ENCODE assay signal across 8 cellular contexts in genomic region chr7:73521636-73522080, GRCh38. TPM values are rescaled to one million over a fixed set of nuclear protein-coding genes. Genes with fewer than 3 reads are reported as not detected.
DNase-seq lines count a peak whose midpoint lies in the region; ATAC-seq and TF ChIP-seq lines count a peak whose summit lies in the region.

No MANE protein-coding gene starts in this region.

- no peak for TF ChIP-seq RAD21 in liver (IDR thresholded peaks at IDR 0.05)

- H3K36me3 ChIP-seq in CD8-positive, alpha-beta T cell (ENCODE audit: insufficient read depth, low read length), result peaks cover 6% of the 10 kb centered on the region
- H3K36me3 ChIP-seq in OCI-LY3 (replicated peaks; ENCODE audit: low read depth, low read length) (peaks cover 28% of the 10 kb centered on the region), liver (ENCODE audit: control insufficient read depth in 4 of 4, insufficient read depth in 3 of 4, low read depth in 1 of 4, low read length in 3 of 4) (peaks cover 0 to 1% (median 0%) of the 10 kb centered on the region in 4 donors)

- TF ChIP-seq CTCF in CD8-positive, alpha-beta T cell (IDR thresholded peaks at IDR 0.05), result no peak
- TF ChIP-seq CTCF in OCI-LY3 (IDR thresholded peaks at IDR 0.05; ENCODE audit: low read depth, low read length) (no peak), chondrocyte (IDR thresholded peaks at IDR 0.05) (peak; percentile 17), liver (IDR thresholded peaks at IDR 0.05; ENCODE audit: low read depth, low read length, missing input control) (no peak)

- peak overlapping the region; percentile 92 for H3K4me3 Mint-ChIP-seq in CD8-positive, alpha-beta T cell
- H3K4me3 Mint-ChIP-seq in chondrocyte (ENCODE audit: unreplicated experiment), result peak overlapping the region; percentile 64
- peak overlapping the region; percentile 91 to 98 for H3K4me3 Mint-ChIP-seq in stimulated activated naive CD8-positive, alpha-beta T cell treated with anti-CD3 and anti-CD28 coated beads, Interleukin-15, amount 100 ng/mL, for 72 hours

- peaks cover 32% of the 10 kb centered on the region for H4K20me1 ChIP-seq in OCI-LY3 (ENCODE audit: insufficient read depth, low read length)

- peaks cover 35% of the 10 kb centered on the region for H3K36me3 Mint-ChIP-seq in CD8-positive, alpha-beta T cell
- H3K36me3 Mint-ChIP-seq in chondrocyte (ENCODE audit: low read depth), result peaks cover 5% of the 10 kb centered on the region

- H3K4me2 ChIP-seq in OCI-LY3 (ENCODE audit: low read length), result peak overlapping the region; percentile 96

- H3K4me1 ChIP-seq in CD8-positive, alpha-beta T cell (ENCODE audit: insufficient read depth, low read length), result peaks cover 53% of the 10 kb centered on the region
- H3K4me1 ChIP-seq in OCI-LY3 (ENCODE audit: low read length) (peaks cover 37% of the 10 kb centered on the region), liver (ENCODE audit: control insufficient read depth in 4 of 4, insufficient read depth in 4 of 4, low read length in 3 of 4) (peaks cover 6 to 32% (median 20%) of the 10 kb centered on the region in 4 donors)

- POLR2A ChIA-PET in CD8-positive, alpha-beta T cell (lab: Charles Lee), result interaction anchor here (0.8 to 4.3 kb wide), 14 partner anchors 10 to 66 kb away, joined by 3 to 50 read pairs (median 4); partner anchors contain the start of genes BCL7B and TBL2

- peak overlapping the region; percentile 94 for H3K9ac ChIP-seq in OCI-LY3 (ENCODE audit: low read length)
- H3K9ac ChIP-seq in liver (ENCODE audit: low read depth in 1 of 2, low read length in 2 of 2), result peak overlapping the region in 1 of 2 donors; percentile 68

- peaks cover 63% of the 10 kb centered on the region for H3K4me1 Mint-ChIP-seq in CD8-positive, alpha-beta T cell (ENCODE audit: low read depth)
- peaks cover 47% of the 10 kb centered on the region for H3K4me1 Mint-ChIP-seq in chondrocyte (ENCODE audit: low read depth)
- H3K4me1 Mint-ChIP-seq in stimulated activated naive CD8-positive, alpha-beta T cell treated with anti-CD3 and anti-CD28 coated beads, Interleukin-15, amount 100 ng/mL, for 72 hours, result peaks cover 70% of the 10 kb centered on the region

- H2AFZ ChIP-seq in OCI-LY3 (ENCODE audit: low read depth, low read length), result no peak overlapping the region; the same call in 1 of the 2 replicates

- intact Hi-C loops in CD8-positive, alpha-beta T cell (cut with DNase I, micrococcal nuclease), result loop anchor here (1.0 to 5.0 kb wide), 11 partner anchors 36 to 693 kb away; partner anchors contain the start of genes BCL7B (in 2 of the 2), BUD23 (in 2 of the 2), DNAJC30 (in 2 of the 2) and TBL2 (in 2 of the 2)

- H3K9me3 ChIP-seq in CD8-positive, alpha-beta T cell (ENCODE audit: low read length), result no peaks in the 10 kb centered on the region
- no peaks in the 10 kb centered on the region for H3K9me3 ChIP-seq in OCI-LY3 (ENCODE audit: insufficient read depth, low read length)
- no peaks in the 10 kb centered on the region for H3K9me3 ChIP-seq in liver (ENCODE audit: control insufficient read depth in 4 of 4, low read length in 3 of 4)

- H3K27me3 ChIP-seq in CD8-positive, alpha-beta T cell (ENCODE audit: insufficient read depth, low read length), result no peaks in the 10 kb centered on the region
- no peaks in the 10 kb centered on the region for H3K27me3 ChIP-seq in OCI-LY3 (ENCODE audit: low read depth, low read length)
- no peaks in the 10 kb centered on the region for H3K27me3 ChIP-seq in liver (ENCODE audit: control insufficient read depth in 4 of 4, insufficient read depth in 4 of 4, low read length in 3 of 4)

- peak in 1 of 7 experiments; percentile 22 for DNase-seq in CD8-positive, alpha-beta T cell
- peak; percentile 80 for DNase-seq in chondrocyte (ENCODE audit: low spot score)
- no peak for DNase-seq in stimulated activated naive CD8-positive, alpha-beta T cell treated with anti-CD3 and anti-CD28 coated beads, Interleukin-15, amount 100 ng/mL, for 72 hours
- DNase-seq in central memory CD4-positive, alpha-beta T cell, result no peak

- peak overlapping the region; percentile 92 for H3K27ac ChIP-seq in CD8-positive, alpha-beta T cell (ENCODE audit: low read depth, low read length)
- H3K27ac ChIP-seq in OCI-LY3 (ENCODE audit: low read length) (peak overlapping the region; percentile 80), liver (ENCODE audit: low read depth in 1 of 2, low read length in 2 of 2) (peak overlapping the region; percentile 75 to 95)

- CTCF ChIA-PET in CD8-positive, alpha-beta T cell (lab: Charles Lee), result interaction anchor here (1.1 to 1.8 kb wide), 2 partner anchors 70 to 85 kb away, joined by 3 to 4 read pairs; no protein-coding TSS in a partner anchor

- H3K4me3 ChIP-seq in CD8-positive, alpha-beta T cell (ENCODE audit: low read depth, low read length), result peak overlapping the region; percentile 87
- H3K4me3 ChIP-seq in OCI-LY3 (ENCODE audit: low read length) (peak overlapping the region; percentile 90), liver (ENCODE audit: low read depth in 1 of 3, low read length in 3 of 3) (peak overlapping the region; percentile 64 to 100 (median 69))

- under 1% methylated on average over 55 of the region's 55 CpGs for WGBS in liver

- H3K27ac Mint-ChIP-seq in CD8-positive, alpha-beta T cell, result peak overlapping the region; percentile 96
- H3K27ac Mint-ChIP-seq in chondrocyte (ENCODE audit: unreplicated experiment), result peak overlapping the region; percentile 47
- peak overlapping the region; percentile 99 to 100 for H3K27ac Mint-ChIP-seq in stimulated activated naive CD8-positive, alpha-beta T cell treated with anti-CD3 and anti-CD28 coated beads, Interleukin-15, amount 100 ng/mL, for 72 hours

- peaks cover 58% of the 10 kb centered on the region for H3K79me2 ChIP-seq in OCI-LY3 (ENCODE audit: low read length)

- H3K27me3 Mint-ChIP-seq in CD8-positive, alpha-beta T cell (ENCODE audit: low read depth), result no peaks in the 10 kb centered on the region
- H3K27me3 Mint-ChIP-seq in chondrocyte (ENCODE audit: low read depth), result no peaks in the 10 kb centered on the region
- no peaks in the 10 kb centered on the region for H3K27me3 Mint-ChIP-seq in stimulated activated naive CD8-positive, alpha-beta T cell treated with anti-CD3 and anti-CD28 coated beads, Interleukin-15, amount 100 ng/mL, for 72 hours

- peak; percentile 32 for ATAC-seq in CD8-positive, alpha-beta T cell
- peak; percentile 42 for ATAC-seq in GM18867 (IDR thresholded peaks at IDR 0.05; ENCODE audit: unreplicated experiment)
- ATAC-seq in HG03025 (IDR thresholded peaks at IDR 0.05; ENCODE audit: low FRiP score, unreplicated experiment), result peak; percentile 36
- peak; percentile 63 for ATAC-seq in stimulated activated naive CD8-positive, alpha-beta T cell treated with anti-CD3 and anti-CD28 coated beads, Interleukin-15, amount 100 ng/mL, for 72 hours

- no peaks in the 10 kb centered on the region for H3K9me3 Mint-ChIP-seq in CD8-positive, alpha-beta T cell
- H3K9me3 Mint-ChIP-seq in chondrocyte (ENCODE audit: low read depth), result no peaks in the 10 kb centered on the region
- H3K9me3 Mint-ChIP-seq in stimulated activated naive CD8-positive, alpha-beta T cell treated with anti-CD3 and anti-CD28 coated beads, Interleukin-15, amount 100 ng/mL, for 72 hours, result no peaks in the 10 kb centered on the region

TF ChIP-seq in liver, 16 proteins besides CTCF, POLR2A, EP300 and RAD21 (continues in another document):
- TF ChIP-seq EGR1 (IDR thresholded peaks at IDR 0.05; ENCODE audit: low read depth in 2 of 2) (no peak), GABPA (IDR thresholded peaks at IDR 0.05 in 1 of 2, conservative IDR thresholded peaks at IDR 0.05 in 1 of 2) (no peak), JUND (IDR thresholded peaks at IDR 0.05) (no peak), ATF3 (IDR thresholded peaks at IDR 0.05) (no peak), SP1 (IDR thresholded peaks at IDR 0.05) (no peak), HNF4A (conservative IDR thresholded peaks at IDR 0.05) (no peak), NR2F2 (IDR thresholded peaks at IDR 0.05) (no peak), FOXA1 (IDR thresholded peaks at IDR 0.05) (no peak), YY1 (IDR thresholded peaks at IDR 0.05) (no peak), HNF4G (IDR thresholded peaks at IDR 0.05) (no peak), RXRA (IDR thresholded peaks at IDR 0.05) (no peak)
- TF ChIP-seq, protein P1, sequence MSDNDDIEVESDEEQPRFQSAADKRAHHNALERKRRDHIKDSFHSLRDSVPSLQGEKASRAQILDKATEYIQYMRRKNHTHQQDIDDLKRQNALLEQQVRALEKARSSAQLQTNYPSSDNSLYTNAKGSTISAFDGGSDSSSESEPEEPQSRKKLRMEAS (IDR thresholded peaks at IDR 0.05), result no peak
- TF ChIP-seq, protein P2, sequence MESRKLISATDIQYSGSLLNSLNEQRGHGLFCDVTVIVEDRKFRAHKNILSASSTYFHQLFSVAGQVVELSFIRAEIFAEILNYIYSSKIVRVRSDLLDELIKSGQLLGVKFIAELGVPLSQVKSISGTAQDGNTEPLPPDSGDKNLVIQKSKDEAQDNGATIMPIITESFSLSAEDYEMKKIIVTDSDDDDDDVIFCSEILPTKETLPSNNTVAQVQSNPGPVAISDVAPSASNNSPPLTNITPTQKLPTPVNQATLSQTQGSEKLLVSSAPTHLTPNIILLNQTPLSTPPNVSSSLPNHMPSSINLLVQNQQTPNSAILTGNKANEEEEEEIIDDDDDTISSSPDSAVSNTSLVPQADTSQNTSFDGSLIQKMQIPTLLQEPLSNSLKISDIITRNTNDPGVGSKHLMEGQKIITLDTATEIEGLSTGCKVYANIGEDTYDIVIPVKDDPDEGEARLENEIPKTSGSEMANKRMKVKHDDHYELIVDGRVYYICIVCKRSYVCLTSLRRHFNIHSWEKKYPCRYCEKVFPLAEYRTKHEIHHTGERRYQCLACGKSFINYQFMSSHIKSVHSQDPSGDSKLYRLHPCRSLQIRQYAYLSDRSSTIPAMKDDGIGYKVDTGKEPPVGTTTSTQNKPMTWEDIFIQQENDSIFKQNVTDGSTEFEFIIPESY (IDR thresholded peaks at IDR 0.05), result no peak

RNA-seq across cellular contexts. Expression of gene BAZ1B, which starts 0.4 kb away (rescaled TPM):
- 10 to 100 TPM; 32.2 to 37.2 TPM for total RNA-seq in CD8-positive, alpha-beta T cell
- total RNA-seq in chondrocyte (64.9 to 74.9 TPM (median 65.5 TPM) in 3 replicates), liver (10 to 100 TPM; 30.7 to 31.3 TPM)
- 10 to 100 TPM in 1 of 2 donors, 1 to 10 TPM in 1; 8.6 to 12.3 TPM for polyA plus RNA-seq in liver

RNA-seq across cellular contexts. Expression of gene BCL7B, which starts 35.8 kb away (rescaled TPM):
- 100 to 1,000 TPM; 153 to 154 TPM for total RNA-seq in CD8-positive, alpha-beta T cell
- total RNA-seq in chondrocyte (35.7 to 40.2 TPM (median 39.7 TPM) in 3 replicates), liver (10 to 100 TPM; 13.2 to 15.5 TPM)
- polyA plus RNA-seq in liver, result 10 to 100 TPM; 27.0 to 27.5 TPM

RNA-seq across cellular contexts. Expression of gene TBL2, which starts 56.7 kb away (rescaled TPM):
- total RNA-seq in CD8-positive, alpha-beta T cell, result 10 to 100 TPM; 14.9 to 16.7 TPM
- total RNA-seq in chondrocyte, result 45.2 to 56.1 TPM (median 50.4 TPM) in 3 replicates
- 10 to 100 TPM; 16.5 to 36.6 TPM for total RNA-seq in liver
- polyA plus RNA-seq in liver, result 10 to 100 TPM; 10.9 to 21.5 TPM

Comparison
In these comparisons a context has a peak if more than half of its experiments do, and no peak if none do; other contexts are left out.
1. H3K27ac Mint-ChIP-seq: peak in every context shown above with its lines; median percentile 100 in stimulated activated naive CD8-positive, alpha-beta T cell treated with anti-CD3 and anti-CD28 coated beads, Interleukin-15, amount 100 ng/mL, for 72 hours; 96 in CD8-positive, alpha-beta T cell; 47 in chondrocyte.